In genomic region chr16:11585460-11586374, GRCh38 we compare ENCODE assay signal across 8 cellular contexts. TPM values are rescaled to one million over a fixed set of nuclear protein-coding genes. Genes with fewer than 3 reads are reported as not detected.
DNase-seq lines count a peak whose midpoint lies in the region; ATAC-seq and TF ChIP-seq lines count a peak whose summit lies in the region.

No MANE protein-coding gene starts in this region.

- no peak for ATAC-seq in GM19395 (IDR thresholded peaks at IDR 0.05; ENCODE audit: unreplicated experiment)

- H3K9me3 ChIP-seq in colonic mucosa = no peaks in the 10 kb centered on the region
- H3K9me3 ChIP-seq in mesodermal cell (ENCODE audit: control insufficient read depth, low read length) = no peaks in the 10 kb centered on the region
- no peaks in the 10 kb centered on the region for H3K9me3 ChIP-seq in transverse colon

- H3K27me3 ChIP-seq in colonic mucosa (no peaks in the 10 kb centered on the region), transverse colon (no peaks in the 10 kb centered on the region)

- TF ChIP-seq CTCF in AG09309 (IDR thresholded peaks at IDR 0.05; ENCODE audit: control insufficient read depth, insufficient read depth, low read depth, low read length, missing control alignments) (no peak), GM20000 (IDR thresholded peaks at IDR 0.05; ENCODE audit: extremely low read depth, missing control alignments) (no peak), colonic mucosa (IDR thresholded peaks at IDR 0.05) (no peak), transverse colon (IDR thresholded peaks at IDR 0.05) (no peak)

- peaks cover 4% of the 10 kb centered on the region for H3K4me1 ChIP-seq in colonic mucosa
- peaks cover 13% of the 10 kb centered on the region for H3K4me1 ChIP-seq in mesodermal cell (ENCODE audit: control insufficient read depth, insufficient read depth, low read length, poor library complexity, severe bottlenecking)
- peaks cover 6 to 56% (median 48%) of the 10 kb centered on the region in 4 donors for H3K4me1 ChIP-seq in transverse colon

- peak overlapping the region; percentile 97 for H3K27ac ChIP-seq in colonic mucosa
- H3K27ac ChIP-seq in mesodermal cell (ENCODE audit: low read depth, low read length, severe bottlenecking) = no peak overlapping the region
- peak overlapping the region; percentile 91 to 95 (median 92) for H3K27ac ChIP-seq in transverse colon

- WGBS in mesodermal cell (ENCODE audit: insufficient coverage in 2 of 2), 2 experiments = 19 to 23% methylated on average over 22 to 23 of the region's 28 CpGs
- 12% methylated on average over 26 of the region's 28 CpGs; no CpG with 5 or more reads in 1 of the 2 donors for WGBS in transverse colon (ENCODE audit: low coverage in 1 of 2), 2 donors

- in situ Hi-C loops in SK-MEL-5 (cut with HindIII; ENCODE audit: low pct_unique_long_range_greater_than_20kb, low sequenced_read_pairs) (no loop called here), transverse colon (cut with MboI; ENCODE audit: low pct_ligation_motif_present in 1 of 4, low pct_unique_long_range_greater_than_20kb in 1 of 4, low sequenced_read_pairs in 3 of 4) (no loop called here)

- peak overlapping the region; percentile 86 for H3K9ac ChIP-seq in colonic mucosa (ENCODE audit: low read depth in 2 of 2, low read length in 2 of 2)

- no peak for TF ChIP-seq EP300 in transverse colon (IDR thresholded peaks at IDR 0.05; ENCODE audit: low read depth)

- intact Hi-C loops in colonic mucosa (cut with DNase I) (no loop called here), transverse colon (cut with DNase I; ENCODE audit: low total_unique reads) (loop anchor here (5.0 kb wide), 1 partner anchor 47 kb away; no protein-coding TSS in a partner anchor)

- peak overlapping the region; percentile 87 for H3K4me3 ChIP-seq in AG09309 (ENCODE audit: control insufficient read depth, low read depth, low read length)
- peak overlapping the region; percentile 78 for H3K4me3 ChIP-seq in colonic mucosa
- H3K4me3 ChIP-seq in mesodermal cell (ENCODE audit: extremely low read depth, insufficient read depth, low read length, poor library complexity, severe bottlenecking) = peak overlapping the region; percentile 72
- H3K4me3 ChIP-seq in transverse colon = peak overlapping the region; percentile 71 to 95 (median 78)

- peak; percentile 31 for TF ChIP-seq POLR2A in transverse colon (IDR thresholded peaks at IDR 0.05)

- no peak for DNase-seq in AG09309 (ENCODE audit: low read depth)
- peak; percentile 44 for DNase-seq in GM20000 (ENCODE audit: low spot score)
- DNase-seq in SK-MEL-5 (ENCODE audit: low read depth, low spot score) = peak; percentile 39
- peak; percentile 54 for DNase-seq in colonic mucosa
- DNase-seq in transverse colon = peak; percentile 51
- DNase-seq in inferior parietal cortex (ENCODE audit: extremely low spot score) = no peak

- H3K36me3 ChIP-seq in colonic mucosa (no peaks in the 10 kb centered on the region), mesodermal cell (ENCODE audit: control insufficient read depth, insufficient read depth, low read length) (peaks cover 4% of the 10 kb centered on the region), transverse colon (no peaks in the 10 kb centered on the region)

RNA-seq across cellular contexts. Expression of gene LITAF, which starts 1.0 kb away (rescaled TPM):
- 130 and 135 TPM in 2 replicates for total RNA-seq in SK-MEL-5 (2014; rRNA removed; shearing (Covaris generic))
- polyA plus RNA-seq in SK-MEL-5 (2015; cell fraction: cytosol; rRNA removed) = 172 and 177 TPM in 2 replicates
- 35.3 and 53.1 TPM in 2 replicates for polyA plus RNA-seq in SK-MEL-5 (2015; cell fraction: nucleus; rRNA removed)
- 100 to 1,000 TPM; 144 to 211 TPM for total RNA-seq in colonic mucosa
- polyA plus RNA-seq in mesodermal cell (2013, experiment 1 of 2) = 112 TPM
- 88.5 TPM for polyA plus RNA-seq in mesodermal cell (2013, experiment 2 of 2)
- 100 to 1,000 TPM in 2 of 4 donors, 10 to 100 TPM in 2; 32.8 to 193 (median 101) TPM for total RNA-seq in transverse colon

Comparison
In these comparisons a context has a peak if more than half of its experiments do, and no peak if none do; other contexts are left out.
1. DNase-seq: peak in GM20000 (single experiment), SK-MEL-5 (single experiment), colonic mucosa (single experiment) and transverse colon (single experiment); none in AG09309 (single experiment) and inferior parietal cortex (single experiment).
2. Peak in every context shown above with its lines, with median percentiles within 50 percentile points of each other: H3K4me3 ChIP-seq.